20 cellular contexts compared by ENCODE assay signal in genomic region chr7:138750473-138750872, GRCh38. TPM values are rescaled to one million over a fixed set of nuclear protein-coding genes. Genes with fewer than 3 reads are reported as not detected.
DNase-seq lines count a peak whose midpoint lies in the region; ATAC-seq and TF ChIP-seq lines count a peak whose summit lies in the region.
"Had no signal": no experiment of that assay in that cellular context is flagged by ENCODE, and none has a peak within 500 bp of the region (broad histone marks: within the 10 kb centered on the region; RNA-seq: fewer than 3 reads in every experiment).

No MANE protein-coding gene starts in this region.

- no peaks in the 10 kb centered on the region for H3K9me1 ChIP-seq in IMR-90 (ENCODE audit: insufficient read depth, low read length)

- H3K27me3 Mint-ChIP-seq in activated naive CD4-positive, alpha-beta T cell treated with anti-CD3 and anti-CD28 coated beads for 36 hours (ENCODE audit: low read depth) = no peaks in the 10 kb centered on the region
- peaks cover 3 to 6% (median 6%) of the 10 kb centered on the region in 3 donors for H3K27me3 Mint-ChIP-seq in immature natural killer cell (ENCODE audit: low read depth in 3 of 3)
- H3K27me3 Mint-ChIP-seq in progenitor cell of endocrine pancreas = peaks cover 12% of the 10 kb centered on the region

- H3K4me2 ChIP-seq in IMR-90 (ENCODE audit: low read depth, low read length) = no peak overlapping the region

- H3K18ac ChIP-seq in IMR-90 (ENCODE audit: low read depth, low read length) = no peak overlapping the region

- H2BK20ac ChIP-seq in IMR-90 (ENCODE audit: low read depth, low read length) = no peak overlapping the region

- no peak overlapping the region for H2BK5ac ChIP-seq in IMR-90 (ENCODE audit: low read depth, low read length, poor library complexity, severe bottlenecking)

- no peak overlapping the region for H4K5ac ChIP-seq in IMR-90 (ENCODE audit: low read depth, low read length)

- no peaks in the 10 kb centered on the region for H3K4me1 ChIP-seq in IMR-90 (ENCODE audit: control insufficient read depth, insufficient read depth, low read length)
- no peaks in the 10 kb centered on the region for H3K4me1 ChIP-seq in left ventricle myocardium inferior

- H4K91ac ChIP-seq in IMR-90 (ENCODE audit: insufficient read depth, low read depth, low read length) = no peak overlapping the region

- H3K79me1 ChIP-seq in IMR-90 (ENCODE audit: low read depth in 1 of 2, low read length in 2 of 2) = no peaks in the 10 kb centered on the region

- dilution Hi-C loops in IMR-90 (cut with HindIII; ENCODE audit: low sequenced_read_pairs, unreplicated experiment) = no loop called here

- no peaks in the 10 kb centered on the region for H3K36me3 ChIP-seq in IMR-90 (ENCODE audit: control insufficient read depth, insufficient read depth, low read length)
- no peaks in the 10 kb centered on the region for H3K36me3 ChIP-seq in left ventricle myocardium inferior

- in situ Hi-C loops in IMR-90 (cut with MboI; ENCODE audit: low sequenced_read_pairs) = no loop called here

- H3K27ac Mint-ChIP-seq in activated naive CD4-positive, alpha-beta T cell treated with anti-CD3 and anti-CD28 coated beads for 36 hours = peak overlapping the region; percentile 14
- H3K27ac Mint-ChIP-seq in immature natural killer cell (peak overlapping the region in 5 of 6 donors; percentile 16 to 93 (median 82)), progenitor cell of endocrine pancreas (peak overlapping the region; percentile 58)

- DNase-seq in activated naive CD4-positive, alpha-beta T cell treated with anti-CD3 and anti-CD28 coated beads for 36 hours = no peak
- DNase-seq in activated naive CD4-positive, alpha-beta T cell treated with Interleukin-2 at 50 U/mL for 16 hours = no peak
- DNase-seq in IMR-90 (no peak), immature natural killer cell (no peak), progenitor cell of endocrine pancreas (ENCODE audit: low spot score, unreplicated experiment) (no peak), activated T-cell treated with anti-CD3 and anti-CD28 coated beads for 4 hours (no peak), left ventricle myocardium inferior (no peak), NCI-H526 (lab: John Stamatoyannopoulos, UW) (no peak)
- DNase-seq: DMS79 treated with DMSO at 0.1 percent for 48 hours, KG1, NCI-H1048, NCI-H1436 treated with DMSO at 0.1 percent for 48 hours, NCI-H2081, NCI-H510A had no signal

- no peaks in the 10 kb centered on the region for H3K36me3 Mint-ChIP-seq in activated naive CD4-positive, alpha-beta T cell treated with anti-CD3 and anti-CD28 coated beads for 36 hours (ENCODE audit: low read depth)
- H3K36me3 Mint-ChIP-seq in immature natural killer cell (no peaks in the 10 kb centered on the region), progenitor cell of endocrine pancreas (ENCODE audit: insufficient read depth) (no peaks in the 10 kb centered on the region)

- no peak overlapping the region for H3K4ac ChIP-seq in IMR-90 (ENCODE audit: low read depth, low read length)

- intact Hi-C loops in activated naive CD4-positive, alpha-beta T cell treated with anti-CD3 and anti-CD28 coated beads for 36 hours (cut with micrococcal nuclease) = loop anchor here (5.0 to 10.0 kb wide), 3 partner anchors 354 to 1024 kb away; partner anchors contain the start of genes HIPK2 and ZC3HAV1
- intact Hi-C loops in IMR-90 (cut with micrococcal nuclease) = no loop called here
- intact Hi-C loops in left ventricle myocardium inferior (cut with micrococcal nuclease) = no loop called here

- H3K27ac ChIP-seq in IMR-90 (ENCODE audit: insufficient read depth, low read length) (no peak overlapping the region), left ventricle myocardium inferior (replicated peaks) (no peak overlapping the region)
- H3K27ac ChIP-seq: C4-2B had no signal

- H3K23ac ChIP-seq in IMR-90 (ENCODE audit: low read depth, low read length) = no peak overlapping the region

- no peak overlapping the region for H3K56ac ChIP-seq in IMR-90 (ENCODE audit: extremely low read depth, insufficient read depth, low read length)

- no peak overlapping the region for H3K4me3 Mint-ChIP-seq in activated naive CD4-positive, alpha-beta T cell treated with anti-CD3 and anti-CD28 coated beads for 36 hours
- H3K4me3 Mint-ChIP-seq in immature natural killer cell = no peak overlapping the region
- no peak overlapping the region for H3K4me3 Mint-ChIP-seq in progenitor cell of endocrine pancreas (ENCODE audit: low read depth)

- no peak for TF ChIP-seq POLR2A in IMR-90 (IDR thresholded peaks at IDR 0.05; ENCODE audit: low read depth, low read length)

- ATAC-seq in IMR-90 (ENCODE audit: low read depth) = no peak
- ATAC-seq: HCT116 had no signal

- H2AK5ac ChIP-seq in IMR-90 (ENCODE audit: low read depth, low read length) = no peak overlapping the region

- POLR2A ChIA-PET in IMR-90 (lab: Charles Lee; ENCODE audit: unreplicated experiment) = no interaction called here

- peak overlapping the region; percentile 42 for H2AK9ac ChIP-seq in IMR-90 (replicated peaks; ENCODE audit: low read depth, low read length, poor library complexity)

- CTCF ChIA-PET in activated naive CD4-positive, alpha-beta T cell treated with anti-CD3 and anti-CD28 coated beads for 36 hours (lab: Charles Lee) = interaction anchor here (4.6 kb wide), 1 partner anchor 12 kb away, joined by 21 read pairs; no protein-coding TSS in a partner anchor
- CTCF ChIA-PET in IMR-90 (lab: Yijun Ruan, JAX) = interaction anchor here (0.5 to 1.1 kb wide), 3 partner anchors 330 to 814 kb away, joined by 3 to 4 read pairs (median 3); no protein-coding TSS in a partner anchor

- H3K4me1 Mint-ChIP-seq in activated naive CD4-positive, alpha-beta T cell treated with anti-CD3 and anti-CD28 coated beads for 36 hours (ENCODE audit: low read depth) = peaks cover 43% of the 10 kb centered on the region
- peaks cover 40 to 49% of the 10 kb centered on the region in 2 donors for H3K4me1 Mint-ChIP-seq in immature natural killer cell
- peaks cover 33% of the 10 kb centered on the region for H3K4me1 Mint-ChIP-seq in progenitor cell of endocrine pancreas (ENCODE audit: low read depth)

- no peak overlapping the region for H3K14ac ChIP-seq in IMR-90 (replicated peaks; ENCODE audit: low read depth, low read length)

- no peak for TF ChIP-seq RAD21 in IMR-90 (IDR thresholded peaks at IDR 0.05; ENCODE audit: low read length)

- no peak overlapping the region for H2AFZ ChIP-seq in IMR-90 (replicated peaks; ENCODE audit: low read length, poor library complexity)

- H3K27me3 ChIP-seq in IMR-90 (ENCODE audit: control insufficient read depth, insufficient read depth, low read length) (peaks cover 7% of the 10 kb centered on the region), left ventricle myocardium inferior (ENCODE audit: low read depth) (peaks cover 17% of the 10 kb centered on the region)

- no peak overlapping the region for H4K8ac ChIP-seq in IMR-90 (ENCODE audit: low read depth in 2 of 2, low read length in 2 of 2)

- TF ChIP-seq CTCF in IMR-90 (conservative IDR thresholded peaks at IDR 0.05; ENCODE audit: low read depth, low read length) (no peak), progenitor cell of endocrine pancreas (IDR thresholded peaks at IDR 0.05; ENCODE audit: unreplicated experiment) (no peak), left ventricle myocardium inferior (IDR thresholded peaks at IDR 0.05; ENCODE audit: borderline replicate concordance) (no peak)

- H2BK15ac ChIP-seq in IMR-90 (ENCODE audit: low read depth, low read length) = no peak overlapping the region

- no peaks in the 10 kb centered on the region for H3K9me3 Mint-ChIP-seq in activated naive CD4-positive, alpha-beta T cell treated with anti-CD3 and anti-CD28 coated beads for 36 hours
- H3K9me3 Mint-ChIP-seq in immature natural killer cell (no peaks in the 10 kb centered on the region), progenitor cell of endocrine pancreas (ENCODE audit: low read depth) (no peaks in the 10 kb centered on the region)

- H4K20me1 ChIP-seq in IMR-90 (ENCODE audit: insufficient read depth, low read length) = no peaks in the 10 kb centered on the region

- no peaks in the 10 kb centered on the region for H3K9me3 ChIP-seq in IMR-90 (ENCODE audit: control insufficient read depth, insufficient read depth, low read length)
- H3K9me3 ChIP-seq in left ventricle myocardium inferior (replicated peaks) = no peaks in the 10 kb centered on the region

- no peak overlapping the region for H2BK120ac ChIP-seq in IMR-90 (ENCODE audit: low read depth, low read length)

- WGBS in IMR-90 (ENCODE audit: extremely low coverage in 2 of 2, insufficient read length in 1 of 2), 2 experiments = 74% methylated on average over 9 of the region's 15 CpGs; no CpG with 5 or more reads in 1 of the 2 experiments

- H3K9ac ChIP-seq in IMR-90 (ENCODE audit: low read depth, low read length) = no peak overlapping the region

- no peak overlapping the region for H3K4me3 ChIP-seq in IMR-90 (ENCODE audit: insufficient read depth, low read depth, low read length)
- H3K4me3 ChIP-seq in left ventricle myocardium inferior = no peak overlapping the region

- no TSS peak for BruUV-seq in IMR-90 (replicated peaks; lab: Mats Ljungman, UMichigan)

TF ChIP-seq in IMR-90, 13 proteins besides CTCF, POLR2A, EP300 and RAD21 (continues in another document):
- TF ChIP-seq RFX5 (IDR thresholded peaks at IDR 0.05; ENCODE audit: low read depth, low read length) = no peak

RNA-seq across cellular contexts. Expression of gene TMEM213, which starts 47.3 kb away (rescaled TPM):
- not detected for total RNA-seq in activated naive CD4-positive, alpha-beta T cell treated with anti-CD3 and anti-CD28 coated beads for 36 hours
- total RNA-seq in IMR-90 (2012; rRNA removed) (not detected in 2 replicates), progenitor cell of endocrine pancreas (not detected in 2 replicates), left ventricle myocardium inferior (not detected)
- polyA plus RNA-seq in IMR-90 (2012; rRNA removed) (not detected in 2 replicates), immature natural killer cell (under 1 TPM in 2 of 3 donors, not detected in 1; 0.16 to 0.74 TPM)
- not detected in 2 replicates for polyA plus RNA-seq in IMR-90 (2012; cell fraction: cytosol; rRNA removed)
- polyA plus RNA-seq in IMR-90 (2012; cell fraction: nucleus; rRNA removed; ENCODE audit: low replicate concordance) = not detected in 2 replicates
- total RNA-seq: A673, G401, M059J, SK-MEL-5 had no signal

RNA-seq across cellular contexts. Expression of gene ATP6V0A4, which starts 47.5 kb away (rescaled TPM):
- not detected for total RNA-seq in activated naive CD4-positive, alpha-beta T cell treated with anti-CD3 and anti-CD28 coated beads for 36 hours
- total RNA-seq in IMR-90 (2012; rRNA removed) (under 0.01 and 0.18 TPM in 2 replicates), progenitor cell of endocrine pancreas (0.50 and 0.89 TPM in 2 replicates), left ventricle myocardium inferior (not detected)
- polyA plus RNA-seq in IMR-90 (2012; rRNA removed) (0.05 TPM in 1 of 2 replicates, not detected in the other), immature natural killer cell (not detected)
- 0.03 and 0.06 TPM in 2 replicates for polyA plus RNA-seq in IMR-90 (2012; cell fraction: cytosol; rRNA removed)
- 0.03 and 0.06 TPM in 2 replicates for polyA plus RNA-seq in IMR-90 (2012; cell fraction: nucleus; rRNA removed; ENCODE audit: low replicate concordance)
- total RNA-seq: A673, G401 had no signal

RNA-seq across cellular contexts. Expression of gene SVOPL, which starts 49.3 kb away (rescaled TPM):
- not detected for total RNA-seq in activated naive CD4-positive, alpha-beta T cell treated with anti-CD3 and anti-CD28 coated beads for 36 hours
- not detected in 2 replicates for total RNA-seq in IMR-90 (2012; rRNA removed)
- polyA plus RNA-seq in IMR-90 (2012; rRNA removed) = not detected in 2 replicates
- polyA plus RNA-seq in IMR-90 (2012; cell fraction: cytosol; rRNA removed) = not detected in 2 replicates
- polyA plus RNA-seq in IMR-90 (2012; cell fraction: nucleus; rRNA removed; ENCODE audit: low replicate concordance) = not detected in 2 replicates
- polyA plus RNA-seq in immature natural killer cell = under 1 TPM in 2 of 3 donors, not detected in 1; 0.64 to 0.74 TPM
- 1.4 TPM in 2 replicates for total RNA-seq in progenitor cell of endocrine pancreas
- not detected for total RNA-seq in left ventricle myocardium inferior
- total RNA-seq: A673, G401, M059J, SK-MEL-5 had no signal

Comparison
In these comparisons a context has a peak if more than half of its experiments do, and no peak if none do; other contexts are left out.
1. H3K27ac Mint-ChIP-seq: peak in every context shown above with its lines; median percentile 82 in immature natural killer cell; 58 in progenitor cell of endocrine pancreas; 14 in activated naive CD4-positive, alpha-beta T cell treated with anti-CD3 and anti-CD28 coated beads for 36 hours.